1 cellular context compared by ENCODE assay signal in the genomic region with DNA sequence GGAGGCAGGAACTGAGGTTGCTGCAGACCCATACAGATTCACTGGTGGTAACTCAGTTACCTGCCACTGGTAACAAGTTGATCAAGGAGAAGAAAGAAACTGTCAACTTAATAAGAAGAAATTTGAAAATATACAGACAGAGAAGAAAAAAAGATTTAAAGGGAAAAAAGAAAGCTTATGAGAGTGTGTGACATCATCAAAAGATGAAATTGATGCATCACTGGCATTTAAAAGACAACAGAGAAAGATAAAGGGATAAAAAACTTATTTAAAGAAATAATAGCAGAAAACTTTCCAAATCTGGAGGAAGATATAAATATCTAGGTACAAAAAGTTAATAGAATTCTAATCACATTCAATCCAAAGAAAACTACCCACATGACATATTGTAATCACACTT.
TF ChIP-seq lines count a peak whose summit lies in the region.

No MANE protein-coding gene starts in this region.

TF ChIP-seq in neural cell, 6 proteins besides CTCF, POLR2A, EP300 and RAD21:
- TF ChIP-seq, protein P1, sequence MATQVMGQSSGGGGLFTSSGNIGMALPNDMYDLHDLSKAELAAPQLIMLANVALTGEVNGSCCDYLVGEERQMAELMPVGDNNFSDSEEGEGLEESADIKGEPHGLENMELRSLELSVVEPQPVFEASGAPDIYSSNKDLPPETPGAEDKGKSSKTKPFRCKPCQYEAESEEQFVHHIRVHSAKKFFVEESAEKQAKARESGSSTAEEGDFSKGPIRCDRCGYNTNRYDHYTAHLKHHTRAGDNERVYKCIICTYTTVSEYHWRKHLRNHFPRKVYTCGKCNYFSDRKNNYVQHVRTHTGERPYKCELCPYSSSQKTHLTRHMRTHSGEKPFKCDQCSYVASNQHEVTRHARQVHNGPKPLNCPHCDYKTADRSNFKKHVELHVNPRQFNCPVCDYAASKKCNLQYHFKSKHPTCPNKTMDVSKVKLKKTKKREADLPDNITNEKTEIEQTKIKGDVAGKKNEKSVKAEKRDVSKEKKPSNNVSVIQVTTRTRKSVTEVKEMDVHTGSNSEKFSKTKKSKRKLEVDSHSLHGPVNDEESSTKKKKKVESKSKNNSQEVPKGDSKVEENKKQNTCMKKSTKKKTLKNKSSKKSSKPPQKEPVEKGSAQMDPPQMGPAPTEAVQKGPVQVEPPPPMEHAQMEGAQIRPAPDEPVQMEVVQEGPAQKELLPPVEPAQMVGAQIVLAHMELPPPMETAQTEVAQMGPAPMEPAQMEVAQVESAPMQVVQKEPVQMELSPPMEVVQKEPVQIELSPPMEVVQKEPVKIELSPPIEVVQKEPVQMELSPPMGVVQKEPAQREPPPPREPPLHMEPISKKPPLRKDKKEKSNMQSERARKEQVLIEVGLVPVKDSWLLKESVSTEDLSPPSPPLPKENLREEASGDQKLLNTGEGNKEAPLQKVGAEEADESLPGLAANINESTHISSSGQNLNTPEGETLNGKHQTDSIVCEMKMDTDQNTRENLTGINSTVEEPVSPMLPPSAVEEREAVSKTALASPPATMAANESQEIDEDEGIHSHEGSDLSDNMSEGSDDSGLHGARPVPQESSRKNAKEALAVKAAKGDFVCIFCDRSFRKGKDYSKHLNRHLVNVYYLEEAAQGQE (IDR thresholded peaks at IDR 0.05; ENCODE audit: borderline replicate concordance), result no peak
- no peak for TF ChIP-seq EZH2 (IDR thresholded peaks at IDR 0.05; ENCODE audit: borderline replicate concordance, insufficient read depth, low read length, poor library complexity, severe bottlenecking)
- no peak for TF ChIP-seq MXI1 (conservative IDR thresholded peaks at IDR 0.05; ENCODE audit: poor library complexity, severe bottlenecking)
- TF ChIP-seq SMC3 (conservative IDR thresholded peaks at IDR 0.05; ENCODE audit: poor library complexity), result no peak
- TF ChIP-seq TAF1 (IDR thresholded peaks at IDR 0.05; ENCODE audit: low read depth), result no peak
- no peak for TF ChIP-seq POLR2AphosphoS5 (IDR thresholded peaks at IDR 0.05)
